In genomic region chr14:21089877-21090193, GRCh38 we compare ENCODE assay signal across 16 cellular contexts. TPM values are rescaled to one million over a fixed set of nuclear protein-coding genes. Genes with fewer than 3 reads are reported as not detected.
"Had no signal": no experiment of that assay in that cellular context is flagged by ENCODE, and none has a peak within 500 bp of the region (broad histone marks: within the 10 kb centered on the region; RNA-seq: fewer than 3 reads in every experiment).

No MANE protein-coding gene starts in this region.

- H3K4me3 ChIP-seq: coronary artery, left ventricle myocardium inferior had no signal

- DNase-seq: activated CD4-positive, alpha-beta memory T cell treated with anti-CD3 and anti-CD28 coated beads, Interleukin-2, amount 10 ng/mL, durations not matched to agents 7 days and 5 days; activated naive CD8-positive, alpha-beta T cell treated with anti-CD3 and anti-CD28 coated beads, Interleukin-2, amount 10 ng/mL, durations not matched to agents 7 days and 5 days; effector CD4-positive, alpha-beta T cell; left ventricle myocardium inferior; stimulated activated CD4-positive, alpha-beta T cell treated with anti-CD3 and anti-CD28 coated beads, Interleukin-4, amount 100 ng/mL, for 4 hours had no signal

- H3K36me3 Mint-ChIP-seq: activated naive CD8-positive, alpha-beta T cell treated with anti-CD3 and anti-CD28 coated beads, Interleukin-2, amount 10 ng/mL, durations not matched to agents 7 days and 5 days had no signal

- ATAC-seq: activated CD4-positive, alpha-beta T cell treated with anti-CD3 and anti-CD28 coated beads for 36 hours; activated T-cell treated with anti-CD3 and anti-CD28 coated beads, Interleukin-2, amount 50 U/mL, for 72 hours; T-cell had no signal

- FAIRE-seq: keratinocyte had no signal

- H3K27me3 Mint-ChIP-seq: activated CD4-positive, alpha-beta memory T cell treated with anti-CD3 and anti-CD28 coated beads, Interleukin-2, amount 10 ng/mL, durations not matched to agents 7 days and 5 days; activated CD4-positive, alpha-beta T cell treated with anti-CD3 and anti-CD28 coated beads for 36 hours; T-cell; type B pancreatic cell had no signal

- H3K27ac ChIP-seq: epithelial cell of prostate, left ventricle myocardium inferior, VCaP had no signal

- H3K27ac Mint-ChIP-seq: activated CD4-positive, alpha-beta memory T cell treated with anti-CD3 and anti-CD28 coated beads, Interleukin-2, amount 10 ng/mL, durations not matched to agents 7 days and 5 days; activated CD4-positive, alpha-beta T cell treated with anti-CD3 and anti-CD28 coated beads for 36 hours; activated naive CD8-positive, alpha-beta T cell treated with anti-CD3 and anti-CD28 coated beads, Interleukin-2, amount 10 ng/mL, durations not matched to agents 7 days and 5 days; activated T-cell treated with anti-CD3 and anti-CD28 coated beads, Interleukin-2, amount 50 U/mL, for 72 hours; T-cell; type B pancreatic cell had no signal

- H3K9me3 Mint-ChIP-seq: activated CD4-positive, alpha-beta memory T cell treated with anti-CD3 and anti-CD28 coated beads, Interleukin-2, amount 10 ng/mL, durations not matched to agents 7 days and 5 days; activated naive CD8-positive, alpha-beta T cell treated with anti-CD3 and anti-CD28 coated beads, Interleukin-2, amount 10 ng/mL, durations not matched to agents 7 days and 5 days; activated T-cell treated with anti-CD3 and anti-CD28 coated beads, Interleukin-2, amount 50 U/mL, for 72 hours; T-cell; type B pancreatic cell had no signal

- H3K4me3 Mint-ChIP-seq: activated CD4-positive, alpha-beta memory T cell treated with anti-CD3 and anti-CD28 coated beads, Interleukin-2, amount 10 ng/mL, durations not matched to agents 7 days and 5 days; activated CD4-positive, alpha-beta T cell treated with anti-CD3 and anti-CD28 coated beads for 36 hours; activated naive CD8-positive, alpha-beta T cell treated with anti-CD3 and anti-CD28 coated beads, Interleukin-2, amount 10 ng/mL, durations not matched to agents 7 days and 5 days; activated T-cell treated with anti-CD3 and anti-CD28 coated beads, Interleukin-2, amount 50 U/mL, for 72 hours; T-cell; type B pancreatic cell had no signal

- H3K9me3 ChIP-seq: left ventricle myocardium inferior had no signal

RNA-seq across cellular contexts. Expression of gene TMEM253, which starts 11.0 kb away (rescaled TPM):
- total RNA-seq: activated CD4-positive, alpha-beta memory T cell treated with anti-CD3 and anti-CD28 coated beads, Interleukin-2, amount 10 ng/mL, durations not matched to agents 7 days and 5 days; activated naive CD8-positive, alpha-beta T cell treated with anti-CD3 and anti-CD28 coated beads, Interleukin-2, amount 10 ng/mL, durations not matched to agents 7 days and 5 days; aorta; pulmonary artery endothelial cell had no signal

RNA-seq across cellular contexts. Expression of gene RNASE8, which starts 32.2 kb away (rescaled TPM):
- total RNA-seq: activated CD4-positive, alpha-beta memory T cell treated with anti-CD3 and anti-CD28 coated beads, Interleukin-2, amount 10 ng/mL, durations not matched to agents 7 days and 5 days; activated CD4-positive, alpha-beta T cell treated with anti-CD3 and anti-CD28 coated beads for 36 hours; activated naive CD8-positive, alpha-beta T cell treated with anti-CD3 and anti-CD28 coated beads, Interleukin-2, amount 10 ng/mL, durations not matched to agents 7 days and 5 days; activated T-cell treated with anti-CD3 and anti-CD28 coated beads, Interleukin-2, amount 50 U/mL, for 72 hours; aorta; left ventricle myocardium inferior; mesenteric fat pad; pulmonary artery endothelial cell; T-cell had no signal

RNA-seq across cellular contexts. Expression of gene RNASE7, which starts 47.7 kb away (rescaled TPM):
- total RNA-seq: activated CD4-positive, alpha-beta memory T cell treated with anti-CD3 and anti-CD28 coated beads, Interleukin-2, amount 10 ng/mL, durations not matched to agents 7 days and 5 days; activated CD4-positive, alpha-beta T cell treated with anti-CD3 and anti-CD28 coated beads for 36 hours; activated naive CD8-positive, alpha-beta T cell treated with anti-CD3 and anti-CD28 coated beads, Interleukin-2, amount 10 ng/mL, durations not matched to agents 7 days and 5 days; activated T-cell treated with anti-CD3 and anti-CD28 coated beads, Interleukin-2, amount 50 U/mL, for 72 hours; aorta; left ventricle myocardium inferior; pulmonary artery endothelial cell; T-cell had no signal
